16 cellular contexts compared by ENCODE assay signal in genomic region chr14:68657300-68658028, GRCh38.
"Had no signal": no experiment of that assay in that cellular context is flagged by ENCODE, and none has a peak within 500 bp of the region (broad histone marks: within the 10 kb centered on the region; RNA-seq: fewer than 3 reads in every experiment).

No MANE protein-coding gene starts in this region.

- DNase-seq: activated gamma-delta T cell; activated T-cell treated with anti-CD3 and anti-CD28 coated beads, Interleukin-2, amount 50 U/mL, for 4 hours; amniotic stem cell; effector CD4-positive, alpha-beta T cell; foreskin fibroblast; immature natural killer cell; left cardiac atrium; lower lobe of right lung; midbrain; stimulated activated CD4-positive, alpha-beta T cell treated with anti-CD3 and anti-CD28 coated beads, Interleukin-2, amount 100 ng/mL, for 48 hours had no signal

- H3K4me3 ChIP-seq: coronary artery, lower lobe of right lung, tibial artery had no signal

- H3K9ac ChIP-seq: parathyroid adenoma had no signal

- H3K27ac ChIP-seq: coronary artery, lower lobe of right lung, parathyroid adenoma, tibial artery had no signal

- H3K9me3 ChIP-seq: lower lobe of right lung, tibial artery had no signal

- H3K27me3 ChIP-seq: tibial artery had no signal

- H2AFZ ChIP-seq: parathyroid adenoma had no signal

- H3K79me2 ChIP-seq: parathyroid adenoma had no signal

- ATAC-seq: activated CD4-positive, CD25-positive, alpha-beta regulatory T cell treated with anti-CD3 and anti-CD28 coated beads, Interleukin-2, amount 50 U/mL, for 24 hours; activated naive CD4-positive, alpha-beta T cell treated with anti-CD3 and anti-CD28 coated beads, Interleukin-2, amount 50 U/mL, for 72 hours; activated T-cell treated with anti-CD3 and anti-CD28 coated beads, Interleukin-2, amount 50 U/mL, for 4 hours; left cardiac atrium; lower lobe of right lung; stimulated activated memory B cell treated with anti-CD40 and anti-IgM and Interleukin-4, amounts not matched to agents 10 μg/mL and 1 μg/mL and 100 μg/mL, for 72 hours had no signal

- H3K36me3 ChIP-seq: lower lobe of right lung, tibial artery had no signal
